26 cellular contexts compared by ENCODE assay signal in genomic region chr2:217060951-217061547, GRCh38.
"Had no signal": no experiment of that assay in that cellular context is flagged by ENCODE, and none has a peak within 500 bp of the region (broad histone marks: within the 10 kb centered on the region; RNA-seq: fewer than 3 reads in every experiment).

No MANE protein-coding gene starts in this region.

- H3K36me3 Mint-ChIP-seq: activated CD4-positive, alpha-beta memory T cell treated with anti-CD3 and anti-CD28 coated beads for 36 hours; activated CD8-positive, alpha-beta memory T cell treated with anti-CD3 and anti-CD28 coated beads, Interleukin-2, amount 10 ng/mL, durations not matched to agents 7 days and 5 days; activated naive CD4-positive, alpha-beta T cell treated with anti-CD3 and anti-CD28 coated beads, Interleukin-2, amount 50 U/mL, for 24 hours; activated naive CD8-positive, alpha-beta T cell treated with anti-CD3 and anti-CD28 coated beads, Interleukin-2, amount 10 ng/mL, durations not matched to agents 7 days and 5 days had no signal

- H3K9me3 Mint-ChIP-seq: activated B cell treated with CpG ODN at 0.5 μM for 24 hours; activated CD4-positive, alpha-beta memory T cell treated with anti-CD3 and anti-CD28 coated beads for 36 hours; activated naive CD4-positive, alpha-beta T cell treated with anti-CD3 and anti-CD28 coated beads for 36 hours; activated naive CD4-positive, alpha-beta T cell treated with anti-CD3 and anti-CD28 coated beads, Interleukin-2, amount 50 U/mL, for 24 hours; activated naive CD8-positive, alpha-beta T cell treated with anti-CD3 and anti-CD28 coated beads, Interleukin-2, amount 10 ng/mL, durations not matched to agents 7 days and 5 days; activated T-helper 1 cell treated with anti-CD3 and anti-CD28 coated beads, Interleukin-12 subunit alpha, Interleukin-12 subunit beta, Interleukin-2, Interleukin-4 antibody, amounts not matched to agents 30 ng/mL and 10 ng/mL and 1 ng/mL, durations not matched to agents 14 hours and 24 hours and 36 hours; activated T-helper 2 cell treated with anti-CD3 and anti-CD28 coated beads, Interferon-gamma antibody, Interleukin-2, Interleukin-4, amounts not matched to agents 10 μg/mL and 5 μg/mL and 100 μg/mL, durations not matched to agents 14 hours and 24 hours and 36 hours; effector memory CD8-positive, alpha-beta T cell had no signal

- H3K27ac ChIP-seq: body of pancreas, colonic mucosa, dorsolateral prefrontal cortex, epithelial cell of prostate, esophagus squamous epithelium, gastroesophageal sphincter, WERI-Rb-1 had no signal

- H3K36me3 ChIP-seq: colonic mucosa, esophagus squamous epithelium, gastroesophageal sphincter, WERI-Rb-1 had no signal

- H3K27ac Mint-ChIP-seq: activated B cell treated with CpG ODN at 0.5 μM for 24 hours; activated CD4-positive, alpha-beta memory T cell treated with anti-CD3 and anti-CD28 coated beads for 36 hours; activated CD8-positive, alpha-beta memory T cell treated with anti-CD3 and anti-CD28 coated beads, Interleukin-2, amount 10 ng/mL, durations not matched to agents 7 days and 5 days; activated CD8-positive, alpha-beta T cell treated with anti-CD3 and anti-CD28 coated beads, Interleukin-2, amount 10 ng/mL, durations not matched to agents 7 days and 5 days; activated naive CD4-positive, alpha-beta T cell treated with anti-CD3 and anti-CD28 coated beads for 36 hours; activated naive CD4-positive, alpha-beta T cell treated with anti-CD3 and anti-CD28 coated beads, Interleukin-2, amount 50 U/mL, for 24 hours; activated naive CD8-positive, alpha-beta T cell treated with anti-CD3 and anti-CD28 coated beads, Interleukin-2, amount 10 ng/mL, durations not matched to agents 7 days and 5 days; activated T-helper 1 cell treated with anti-CD3 and anti-CD28 coated beads, Interleukin-12 subunit alpha, Interleukin-12 subunit beta, Interleukin-2, Interleukin-4 antibody, amounts not matched to agents 30 ng/mL and 10 ng/mL and 1 ng/mL, durations not matched to agents 14 hours and 24 hours and 36 hours; activated T-helper 2 cell treated with anti-CD3 and anti-CD28 coated beads, Interferon-gamma antibody, Interleukin-2, Interleukin-4, amounts not matched to agents 10 μg/mL and 5 μg/mL and 100 μg/mL, durations not matched to agents 14 hours and 24 hours and 36 hours; effector memory CD8-positive, alpha-beta T cell had no signal

- H3K27me3 Mint-ChIP-seq: activated CD4-positive, alpha-beta memory T cell treated with anti-CD3 and anti-CD28 coated beads for 36 hours; activated CD8-positive, alpha-beta memory T cell treated with anti-CD3 and anti-CD28 coated beads, Interleukin-2, amount 10 ng/mL, durations not matched to agents 7 days and 5 days; activated naive CD4-positive, alpha-beta T cell treated with anti-CD3 and anti-CD28 coated beads, Interleukin-2, amount 50 U/mL, for 24 hours had no signal

- H3K4me1 ChIP-seq: body of pancreas, colonic mucosa had no signal

- ATAC-seq: activated CD4-positive, CD25-positive, alpha-beta regulatory T cell treated with anti-CD3 and anti-CD28 coated beads, Interleukin-2, amount 50 U/mL, for 24 hours; activated CD8-positive, alpha-beta memory T cell treated with anti-CD3 and anti-CD28 coated beads, Interleukin-2, amount 10 ng/mL, durations not matched to agents 7 days and 5 days; activated CD8-positive, alpha-beta T cell treated with anti-CD3 and anti-CD28 coated beads, Interleukin-2, amount 10 ng/mL, durations not matched to agents 7 days and 5 days; body of pancreas; effector memory CD8-positive, alpha-beta T cell; gastroesophageal sphincter had no signal

- H3K4me1 Mint-ChIP-seq: activated B cell treated with CpG ODN at 0.5 μM for 24 hours; activated CD8-positive, alpha-beta memory T cell treated with anti-CD3 and anti-CD28 coated beads, Interleukin-2, amount 10 ng/mL, durations not matched to agents 7 days and 5 days; activated naive CD4-positive, alpha-beta T cell treated with anti-CD3 and anti-CD28 coated beads, Interleukin-2, amount 50 U/mL, for 24 hours had no signal

- DNase-seq: activated B cell treated with CpG ODN at 0.5 μM for 24 hours; activated CD4-positive, alpha-beta memory T cell treated with anti-CD3 and anti-CD28 coated beads for 36 hours; activated CD4-positive, alpha-beta T cell treated with anti-CD3 and anti-CD28 coated beads for 48 hours; activated CD8-positive, alpha-beta memory T cell treated with anti-CD3 and anti-CD28 coated beads, Interleukin-2, amount 10 ng/mL, durations not matched to agents 7 days and 5 days; activated CD8-positive, alpha-beta memory T cell treated with anti-CD3 and anti-CD28 coated beads, Interleukin-2, amount 50 U/mL, for 4 hours; activated CD8-positive, alpha-beta T cell treated with anti-CD3 and anti-CD28 coated beads, Interleukin-2, amount 10 ng/mL, durations not matched to agents 7 days and 5 days; activated effector memory CD4-positive, alpha-beta T cell treated with anti-CD3 and anti-CD28 coated beads, Interleukin-2, amount 50 U/mL, for 16 hours; activated naive CD4-positive, alpha-beta T cell treated with anti-CD3 and anti-CD28 coated beads for 36 hours; activated naive CD8-positive, alpha-beta T cell treated with anti-CD3 and anti-CD28 coated beads, Interleukin-2, amount 10 ng/mL, durations not matched to agents 7 days and 5 days; activated T-cell treated with anti-CD3 and anti-CD28 coated beads, Interleukin-2, amount 50 U/mL, for 1 hour; activated T-cell treated with anti-CD3 and anti-CD28 coated beads, Interleukin-2, amount 50 U/mL, for 48 hours; amniotic stem cell; body of pancreas; colonic mucosa; effector memory CD8-positive, alpha-beta T cell; esophagus squamous epithelium; foreskin melanocyte; T-helper 2 cell; WERI-Rb-1 had no signal

- H3K27me3 ChIP-seq: body of pancreas, colonic mucosa, dorsolateral prefrontal cortex, esophagus squamous epithelium, gastroesophageal sphincter had no signal

- H3K4me3 Mint-ChIP-seq: activated B cell treated with CpG ODN at 0.5 μM for 24 hours; activated CD4-positive, alpha-beta memory T cell treated with anti-CD3 and anti-CD28 coated beads for 36 hours; activated CD8-positive, alpha-beta memory T cell treated with anti-CD3 and anti-CD28 coated beads, Interleukin-2, amount 10 ng/mL, durations not matched to agents 7 days and 5 days; activated CD8-positive, alpha-beta T cell treated with anti-CD3 and anti-CD28 coated beads, Interleukin-2, amount 10 ng/mL, durations not matched to agents 7 days and 5 days; activated naive CD4-positive, alpha-beta T cell treated with anti-CD3 and anti-CD28 coated beads for 36 hours; activated naive CD4-positive, alpha-beta T cell treated with anti-CD3 and anti-CD28 coated beads, Interleukin-2, amount 50 U/mL, for 24 hours; activated naive CD8-positive, alpha-beta T cell treated with anti-CD3 and anti-CD28 coated beads, Interleukin-2, amount 10 ng/mL, durations not matched to agents 7 days and 5 days; activated T-helper 1 cell treated with anti-CD3 and anti-CD28 coated beads, Interleukin-12 subunit alpha, Interleukin-12 subunit beta, Interleukin-2, Interleukin-4 antibody, amounts not matched to agents 30 ng/mL and 10 ng/mL and 1 ng/mL, durations not matched to agents 14 hours and 24 hours and 36 hours; effector memory CD8-positive, alpha-beta T cell had no signal

- H3K4me3 ChIP-seq: body of pancreas, colonic mucosa, dorsolateral prefrontal cortex, esophagus squamous epithelium, gastroesophageal sphincter had no signal

- H3K9me3 ChIP-seq: body of pancreas, colonic mucosa, esophagus squamous epithelium, gastroesophageal sphincter had no signal
